ENCODE assay signal across 22 cellular contexts in genomic region chr22:23405366-23405851, GRCh38.
"Had no signal": no experiment of that assay in that cellular context is flagged by ENCODE, and none has a peak within 500 bp of the region (broad histone marks: within the 10 kb centered on the region; RNA-seq: fewer than 3 reads in every experiment).

No MANE protein-coding gene starts in this region.

- H3K9me3 ChIP-seq: gastroesophageal sphincter, tibial nerve had no signal

- DNase-seq: activated B cell treated with CpG ODN at 0.5 μM for 24 hours; activated CD4-positive, alpha-beta T cell treated with anti-CD3 and anti-CD28 coated beads, Interleukin-2, amount 50 U/mL, for 1 hour; activated gamma-delta T cell treated with Interleukin-2 at 50 U/mL for 16 hours; activated T-cell treated with anti-CD3 and anti-CD28 coated beads, Interleukin-2, amount 50 U/mL, for 4 hours; effector memory CD4-positive, alpha-beta T cell; hippocampal formation; left colon; naive B cell; stimulated activated CD4-positive, alpha-beta T cell treated with anti-CD3 and anti-CD28 coated beads, Interleukin-2, amount 100 ng/mL, for 48 hours; stimulated activated naive CD4-positive, alpha-beta T cell treated with Interleukin-2 at 50 U/mL for 16 hours; T-helper 17 cell had no signal

- H3K27me3 Mint-ChIP-seq: activated B cell treated with CpG ODN at 0.5 μM for 24 hours; activated CD8-positive, alpha-beta T cell treated with anti-CD3 and anti-CD28 coated beads for 36 hours; activated naive CD4-positive, alpha-beta T cell treated with anti-CD3 and anti-CD28 coated beads, Interleukin-2, amount 50 U/mL, for 24 hours; activated T-helper 17 cell treated with anti-CD3 and anti-CD28 coated beads, Interleukin-2, amount 50 U/mL, for 72 hours had no signal

- H3K4me1 Mint-ChIP-seq: activated B cell treated with CpG ODN at 0.5 μM for 24 hours; activated naive CD4-positive, alpha-beta T cell treated with anti-CD3 and anti-CD28 coated beads, Interleukin-2, amount 50 U/mL, for 24 hours; activated T-helper 17 cell treated with anti-CD3 and anti-CD28 coated beads, Interleukin-2, amount 50 U/mL, for 72 hours had no signal

- ATAC-seq: activated CD8-positive, alpha-beta T cell treated with anti-CD3 and anti-CD28 coated beads for 36 hours; activated T-cell treated with anti-CD3 and anti-CD28 coated beads, Interleukin-2, amount 50 U/mL, for 4 hours; activated T-helper 17 cell treated with anti-CD3 and anti-CD28 coated beads, Interleukin-2, amount 50 U/mL, for 72 hours; gastroesophageal sphincter; SK-N-SH treated with all-trans-retinoic acid at 6 μM for 48 hours; T-helper 17 cell had no signal

- H3K9me3 Mint-ChIP-seq: activated B cell treated with CpG ODN at 0.5 μM for 24 hours; activated CD8-positive, alpha-beta T cell treated with anti-CD3 and anti-CD28 coated beads for 36 hours; activated naive CD4-positive, alpha-beta T cell treated with anti-CD3 and anti-CD28 coated beads, Interleukin-2, amount 50 U/mL, for 24 hours; activated T-cell treated with anti-CD3 and anti-CD28 coated beads, Interleukin-2, amount 50 U/mL, for 4 hours; activated T-helper 17 cell treated with anti-CD3 and anti-CD28 coated beads, Interleukin-2, amount 50 U/mL, for 72 hours; naive B cell; neural crest cell had no signal

- H3K27me3 ChIP-seq: dorsolateral prefrontal cortex had no signal

- H3K36me3 Mint-ChIP-seq: activated naive CD4-positive, alpha-beta T cell treated with anti-CD3 and anti-CD28 coated beads, Interleukin-2, amount 50 U/mL, for 24 hours; mesothelial cell of epicardium; naive B cell had no signal

- H3K4me3 Mint-ChIP-seq: activated B cell treated with CpG ODN at 0.5 μM for 24 hours; activated CD8-positive, alpha-beta T cell treated with anti-CD3 and anti-CD28 coated beads for 36 hours; activated naive CD4-positive, alpha-beta T cell treated with anti-CD3 and anti-CD28 coated beads, Interleukin-2, amount 50 U/mL, for 24 hours; activated T-cell treated with anti-CD3 and anti-CD28 coated beads, Interleukin-2, amount 50 U/mL, for 4 hours; activated T-helper 17 cell treated with anti-CD3 and anti-CD28 coated beads, Interleukin-2, amount 50 U/mL, for 72 hours; mesothelial cell of epicardium; naive B cell; neural crest cell; T-helper 17 cell had no signal

- H3K27ac Mint-ChIP-seq: activated B cell treated with CpG ODN at 0.5 μM for 24 hours; activated CD8-positive, alpha-beta T cell treated with anti-CD3 and anti-CD28 coated beads for 36 hours; activated naive CD4-positive, alpha-beta T cell treated with anti-CD3 and anti-CD28 coated beads, Interleukin-2, amount 50 U/mL, for 24 hours; activated T-helper 17 cell treated with anti-CD3 and anti-CD28 coated beads, Interleukin-2, amount 50 U/mL, for 72 hours; naive B cell; T-helper 17 cell had no signal

- H3K4me3 ChIP-seq: coronary artery, dorsolateral prefrontal cortex, gastroesophageal sphincter, lung, tibial nerve had no signal

- H3K27ac ChIP-seq: coronary artery, dorsolateral prefrontal cortex, gastroesophageal sphincter, tibial nerve had no signal

- H3K36me3 ChIP-seq: gastroesophageal sphincter, tibial nerve had no signal
